Comparison of ENCODE assay signal across 8 cellular contexts in the genomic region with DNA sequence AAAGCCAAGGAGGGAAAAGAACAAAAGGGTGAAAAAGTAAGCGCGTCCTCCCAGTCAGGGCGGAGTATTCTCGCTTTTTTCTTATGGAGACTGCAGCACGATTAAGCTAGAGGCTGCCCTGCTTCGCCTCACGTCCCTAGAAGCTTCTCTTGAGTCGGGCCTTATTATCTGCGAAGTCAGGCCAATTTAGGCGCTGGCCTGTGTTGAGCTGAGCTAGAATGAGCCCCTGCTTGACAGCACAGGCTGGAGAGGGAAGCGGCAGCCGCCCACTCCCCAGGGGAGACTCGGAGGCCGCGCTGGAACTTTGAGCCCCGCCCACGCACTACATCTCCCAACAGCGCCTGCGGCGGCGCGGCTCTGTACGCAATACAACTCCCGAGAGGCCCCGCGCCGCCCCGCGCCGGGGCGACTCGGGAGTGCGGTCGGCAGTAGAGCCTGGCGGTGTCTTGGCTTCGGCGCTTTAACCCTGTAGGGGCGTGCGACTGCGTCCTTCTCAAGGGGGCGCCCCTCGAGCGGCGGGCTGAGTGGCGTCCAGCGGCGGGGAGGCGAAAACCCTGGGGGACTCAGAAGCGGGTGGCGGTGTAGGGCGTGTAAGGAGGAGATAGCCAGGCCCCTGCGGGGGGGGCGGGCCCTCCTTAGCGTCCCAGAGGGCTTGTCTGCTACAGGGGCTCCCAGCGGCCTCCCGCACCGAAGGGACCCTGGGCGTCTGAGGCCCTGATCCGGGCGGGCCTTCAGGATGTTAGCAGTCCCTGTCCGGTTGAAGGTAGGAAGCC. TPM values are rescaled to one million over a fixed set of nuclear protein-coding genes. Genes with fewer than 3 reads are reported as not detected.
A peak's percentile ranks its signal among the peaks of the same experiment; 100 is the strongest.
DNase-seq lines count a peak whose midpoint lies in the region; ATAC-seq, FAIRE-seq and TF ChIP-seq lines count a peak whose summit lies in the region.

No MANE protein-coding gene starts in this region.

- H3K27ac ChIP-seq in adrenal gland (peak overlapping the region; percentile 86 to 98 (median 93)), prostate gland (peak overlapping the region; percentile 99)

- H3K27me3 ChIP-seq in adrenal gland (no peaks in the 10 kb centered on the region), prostate gland (replicated peaks; ENCODE audit: insufficient read depth) (no peaks in the 10 kb centered on the region)

- TF ChIP-seq CTCF in adrenal gland (IDR thresholded peaks at IDR 0.05) (peak in 2 of 6 experiments; percentile 16), prostate gland (IDR thresholded peaks at IDR 0.05) (peak in 2 of 4 experiments; percentile 38 to 40)

- H3K4me3 ChIP-seq in adrenal gland (peak overlapping the region; percentile 27 to 95 (median 56)), prostate gland (peak overlapping the region; percentile 82 to 88)

- peak; percentile 59 for ATAC-seq in HG02763 (IDR thresholded peaks at IDR 0.05; ENCODE audit: unreplicated experiment)
- peak; percentile 87 to 91 for ATAC-seq in left cardiac atrium

- peak; percentile 68 for TF ChIP-seq POLR2A in GM12892 (IDR thresholded peaks at IDR 0.05; ENCODE audit: low read depth, low read length)
- peak; percentile 83 to 94 for TF ChIP-seq POLR2A in adrenal gland (IDR thresholded peaks at IDR 0.05)
- TF ChIP-seq POLR2A in prostate gland (IDR thresholded peaks at IDR 0.05): peak; percentile 98

- H3K4me1 ChIP-seq in adrenal gland (replicated peaks in 1 of 2) (peaks cover 29 to 46% of the 10 kb centered on the region in 2 donors), prostate gland (replicated peaks) (peaks cover 18% of the 10 kb centered on the region)

- DNase-seq in GM12892 (ENCODE audit: insufficient read length): peak; percentile 79
- peak; percentile 88 to 95 (median 94) for DNase-seq in NCI-H1417 (lab: John Stamatoyannopoulos, UW)
- peak; percentile 76 for DNase-seq in T follicular helper cell (ENCODE audit: low read depth)
- peak; percentile 88 to 94 (median 91) for DNase-seq in adrenal gland
- peak; percentile 95 for DNase-seq in left cardiac atrium
- peak; percentile 91 for DNase-seq in prostate gland (ENCODE audit: low spot score)
- DNase-seq in ureter (ENCODE audit: low spot score): peak; percentile 89

- H3K9me3 ChIP-seq in adrenal gland (replicated peaks in 1 of 3) (peaks cover 0 to 10% (median 0%) of the 10 kb centered on the region in 3 donors), prostate gland (no peaks in the 10 kb centered on the region)

- FAIRE-seq in GM12892 (lab: Jason Lieb, UNC): peak; percentile 76

- intact Hi-C loops in adrenal gland (cut with DNase I) (no loop called here), left cardiac atrium (cut with DNase I) (loop anchor here in 1 of 2 donors (2.0 kb wide), 1 partner anchor 26 kb away; no protein-coding TSS in a partner anchor), prostate gland (cut with DNase I) (loop anchor here (2.0 kb wide), 1 partner anchor 24 kb away; a partner anchor contains a TSS)

- 0 to 5% (median 1%) methylated on average over 8 to 61 of the region's 61 CpGs for WGBS in adrenal gland, 4 donors
- under 1% methylated on average over 59 of the region's 61 CpGs for WGBS in prostate gland

- H3K36me3 ChIP-seq in adrenal gland (replicated peaks in 1 of 2): peaks cover 0 to 33% of the 10 kb centered on the region in 2 donors
- H3K36me3 ChIP-seq in prostate gland: peaks cover 0 to 8% of the 10 kb centered on the region in 2 donors

RNA-seq across cellular contexts. Expression of a gene that starts 0.9 kb away (rescaled TPM):
- 2.3 TPM for polyA plus RNA-seq in GM12892 (2012; ENCODE audit: missing spikeins)
- 10 to 100 TPM in 7 of 8 donors, 1 to 10 TPM in 1; 7.8 to 43.7 (median 25.1) TPM for total RNA-seq in adrenal gland
- 10 to 100 TPM; 10.1 to 16.2 (median 13.3) TPM for polyA plus RNA-seq in adrenal gland
- total RNA-seq in left cardiac atrium: 10 to 100 TPM; 10.1 to 14.2 TPM
- total RNA-seq in prostate gland: 10 to 100 TPM; 25.3 to 29.5 TPM
- 40.2 TPM for total RNA-seq in ureter

RNA-seq across cellular contexts. Expression of a gene that starts 24.7 kb away (rescaled TPM):
- 129 TPM for polyA plus RNA-seq in GM12892 (2012; ENCODE audit: missing spikeins)
- total RNA-seq in adrenal gland (100 to 1,000 TPM in 3 of 8 donors, 10 to 100 TPM in 5; 36.5 to 141 (median 81.5) TPM), left cardiac atrium (10 to 100 TPM; 57.3 to 79.8 TPM), prostate gland (10 to 100 TPM; 85.8 to 88.1 TPM), ureter (164 TPM)
- 100 to 1,000 TPM in 1 of 3 donors, 10 to 100 TPM in 2; 51.7 to 190 (median 83.1) TPM for polyA plus RNA-seq in adrenal gland

RNA-seq across cellular contexts. Expression of a gene that starts 55.8 kb away (rescaled TPM):
- not detected for polyA plus RNA-seq in GM12892 (2012; ENCODE audit: missing spikeins)
- total RNA-seq in adrenal gland: 100 to 1,000 TPM in 5 of 8 donors, 10 to 100 TPM in 3; 23.6 to 152 (median 115) TPM
- 100 to 1,000 TPM in 2 of 3 donors, 10 to 100 TPM in 1; 51.8 to 132 (median 102) TPM for polyA plus RNA-seq in adrenal gland
- total RNA-seq in left cardiac atrium: 10 to 100 TPM; 32.9 to 38.3 TPM
- 100 to 1,000 TPM in 1 of 2 donors, 10 to 100 TPM in 1; 65.2 to 115 TPM for total RNA-seq in prostate gland
- total RNA-seq in ureter: 50.2 TPM

Comparison
In these comparisons a context has a peak if more than half of its experiments do, and no peak if none do; other contexts are left out.
1. Peak in every context shown above with its lines: DNase-seq, ATAC-seq, H3K4me3 ChIP-seq and H3K27ac ChIP-seq.